Comparison of ENCODE assay signal across 24 cellular contexts in genomic region chr9:15505927-15506326, GRCh38. TPM values are rescaled to one million over a fixed set of nuclear protein-coding genes. Genes with fewer than 3 reads are reported as not detected.
DNase-seq lines count a peak whose midpoint lies in the region; ATAC-seq and TF ChIP-seq lines count a peak whose summit lies in the region.
"Had no signal": no experiment of that assay in that cellular context is flagged by ENCODE, and none has a peak within 500 bp of the region (broad histone marks: within the 10 kb centered on the region; RNA-seq: fewer than 3 reads in every experiment).

No MANE protein-coding gene starts in this region.

- POLR2A ChIA-PET in CD8-positive, alpha-beta T cell (lab: Charles Lee) = interaction anchor here (1.1 kb wide), 1 partner anchor 47 kb away, joined by 3 read pairs; the partner anchor contains the start of gene CCDC171

- no peak overlapping the region for H3K4me3 ChIP-seq in CD8-positive, alpha-beta T cell (ENCODE audit: low read depth, low read length)
- H3K4me3 ChIP-seq in NB4 (ENCODE audit: low read depth, low read length) (no peak overlapping the region), choroid plexus epithelial cell (ENCODE audit: low read depth, low read length) (no peak overlapping the region), body of pancreas (no peak overlapping the region)
- H3K4me3 ChIP-seq: esophagus muscularis mucosa, gastroesophageal sphincter, K562, smooth muscle cell had no signal

- no peaks in the 10 kb centered on the region for H3K27me3 Mint-ChIP-seq in CD8-positive, alpha-beta T cell (ENCODE audit: low read depth)
- H3K27me3 Mint-ChIP-seq: activated CD4-positive, alpha-beta T cell treated with anti-CD3 and anti-CD28 coated beads, Interleukin-2, amount 10 ng/mL, durations not matched to agents 7 days and 5 days had no signal

- peak in 1 of 7 experiments; percentile 26 for DNase-seq in CD8-positive, alpha-beta T cell
- peak; percentile 53 for DNase-seq in NB4 (ENCODE audit: low read depth)
- DNase-seq in choroid plexus epithelial cell (ENCODE audit: low read depth) = no peak
- DNase-seq in ACHN = no peak
- DNase-seq in COLO829 (ENCODE audit: low spot score) = no peak
- no peak for DNase-seq in body of pancreas
- DNase-seq in stimulated activated effector memory CD8-positive, alpha-beta T cell treated with anti-CD3 and anti-CD28 coated beads, Interleukin-12 subunit alpha, Interleukin-12 subunit beta, amount 100 ng/mL, for 72 hours (ENCODE audit: low spot score in 2 of 2) = no peak
- DNase-seq: activated CD4-positive, alpha-beta T cell treated with anti-CD3 and anti-CD28 coated beads, Interleukin-2, amount 10 ng/mL, durations not matched to agents 7 days and 5 days; activated CD8-positive, alpha-beta memory T cell treated with anti-CD3 and anti-CD28 coated beads, Interleukin-2, amount 50 U/mL, for 4 hours; activated gamma-delta T cell treated with Interleukin-2 at 50 U/mL for 16 hours; anterior cingulate cortex; DMS 273 treated with DMSO at 0.1 percent for 48 hours; effector CD4-positive, alpha-beta T cell; GF-D8; NCI-H774; stimulated activated CD4-positive, alpha-beta T cell treated with anti-CD3 and anti-CD28 coated beads, Interleukin-4, amount 100 ng/mL, for 24 hours; T1000 had no signal

- CTCF ChIA-PET in CD8-positive, alpha-beta T cell (lab: Charles Lee) = interaction anchor here (0.5 to 1.3 kb wide), 3 partner anchors 11 to 28 kb away, joined by 3 to 4 read pairs (median 3); no protein-coding TSS in a partner anchor

- H3K9me3 ChIP-seq in CD8-positive, alpha-beta T cell (ENCODE audit: low read length) = no peaks in the 10 kb centered on the region
- H3K9me3 ChIP-seq in body of pancreas = no peaks in the 10 kb centered on the region
- H3K9me3 ChIP-seq: esophagus muscularis mucosa, gastroesophageal sphincter had no signal

- H3K9me3 Mint-ChIP-seq in CD8-positive, alpha-beta T cell = no peaks in the 10 kb centered on the region
- no peaks in the 10 kb centered on the region for H3K9me3 Mint-ChIP-seq in stimulated activated effector memory CD8-positive, alpha-beta T cell treated with anti-CD3 and anti-CD28 coated beads, Interleukin-12 subunit alpha, Interleukin-12 subunit beta, amount 100 ng/mL, for 72 hours
- H3K9me3 Mint-ChIP-seq: activated CD4-positive, alpha-beta T cell treated with anti-CD3 and anti-CD28 coated beads, Interleukin-2, amount 10 ng/mL, durations not matched to agents 7 days and 5 days had no signal

- H3K27ac ChIP-seq in CD8-positive, alpha-beta T cell (ENCODE audit: low read depth, low read length) = no peak overlapping the region
- H3K27ac ChIP-seq in body of pancreas = no peak overlapping the region
- H3K27ac ChIP-seq: esophagus muscularis mucosa, gastroesophageal sphincter, RWPE1 had no signal

- H3K4me1 Mint-ChIP-seq in CD8-positive, alpha-beta T cell (ENCODE audit: low read depth) = peaks cover 70% of the 10 kb centered on the region
- peaks cover 53% of the 10 kb centered on the region for H3K4me1 Mint-ChIP-seq in stimulated activated effector memory CD8-positive, alpha-beta T cell treated with anti-CD3 and anti-CD28 coated beads, Interleukin-12 subunit alpha, Interleukin-12 subunit beta, amount 100 ng/mL, for 72 hours

- intact Hi-C loops in CD8-positive, alpha-beta T cell (cut with DNase I, micrococcal nuclease) = loop anchor here in 1 of 2 experiments (5.0 kb wide), 1 partner anchor 34 kb away; no protein-coding TSS in a partner anchor
- intact Hi-C loops in body of pancreas (cut with DNase I) = no loop called here

- peaks cover 26% of the 10 kb centered on the region for H3K36me3 ChIP-seq in CD8-positive, alpha-beta T cell (ENCODE audit: insufficient read depth, low read length)
- H3K36me3 ChIP-seq in body of pancreas (replicated peaks in 1 of 2; ENCODE audit: insufficient read depth in 1 of 2, low read depth in 2 of 2) = no peaks in the 10 kb centered on the region

- no peak for TF ChIP-seq CTCF in CD8-positive, alpha-beta T cell (IDR thresholded peaks at IDR 0.05)
- peak; percentile 15; the same call in 1 of the 2 replicates for TF ChIP-seq CTCF in GM12874 (IDR thresholded peaks at IDR 0.05; ENCODE audit: insufficient read depth, low read depth, low read length)
- TF ChIP-seq CTCF in NB4 (IDR thresholded peaks at IDR 0.05; ENCODE audit: low read depth, low read length) = peak; percentile 18
- TF ChIP-seq CTCF in choroid plexus epithelial cell (conservative IDR thresholded peaks at IDR 0.05; ENCODE audit: low read depth, low read length) = peak; percentile 7
- TF ChIP-seq CTCF in body of pancreas (IDR thresholded peaks at IDR 0.05) = no peak

- 88 to 90% methylated on average over 3 of the region's 3 CpGs for WGBS in body of pancreas, 2 donors

- H3K4me1 ChIP-seq in CD8-positive, alpha-beta T cell (ENCODE audit: insufficient read depth, low read length) = peaks cover 60% of the 10 kb centered on the region
- H3K4me1 ChIP-seq in body of pancreas = peaks cover 11% of the 10 kb centered on the region

- H3K27ac Mint-ChIP-seq in CD8-positive, alpha-beta T cell = peak overlapping the region; percentile 1
- no peak overlapping the region for H3K27ac Mint-ChIP-seq in stimulated activated effector memory CD8-positive, alpha-beta T cell treated with anti-CD3 and anti-CD28 coated beads, Interleukin-12 subunit alpha, Interleukin-12 subunit beta, amount 100 ng/mL, for 72 hours
- H3K27ac Mint-ChIP-seq: activated CD4-positive, alpha-beta T cell treated with anti-CD3 and anti-CD28 coated beads, Interleukin-2, amount 10 ng/mL, durations not matched to agents 7 days and 5 days had no signal

- in situ Hi-C loops in ACHN (cut with HindIII; ENCODE audit: low pct_ligation_motif_present, low pct_unique_long_range_greater_than_20kb, low sequenced_read_pairs) = no loop called here

- H3K27me3 ChIP-seq in CD8-positive, alpha-beta T cell (ENCODE audit: insufficient read depth, low read length) = no peaks in the 10 kb centered on the region
- H3K27me3 ChIP-seq in body of pancreas = no peaks in the 10 kb centered on the region
- H3K27me3 ChIP-seq: esophagus muscularis mucosa, gastroesophageal sphincter had no signal

- ATAC-seq in CD8-positive, alpha-beta T cell = no peak
- no peak for ATAC-seq in body of pancreas
- ATAC-seq in stimulated activated effector memory CD8-positive, alpha-beta T cell treated with anti-CD3 and anti-CD28 coated beads, Interleukin-12 subunit alpha, Interleukin-12 subunit beta, amount 100 ng/mL, for 72 hours = no peak
- ATAC-seq: gastroesophageal sphincter, K562, SK-N-SH treated with all-trans-retinoic acid at 6 μM for 48 hours had no signal

- H3K4me3 Mint-ChIP-seq in CD8-positive, alpha-beta T cell = no peak overlapping the region
- no peak overlapping the region for H3K4me3 Mint-ChIP-seq in stimulated activated effector memory CD8-positive, alpha-beta T cell treated with anti-CD3 and anti-CD28 coated beads, Interleukin-12 subunit alpha, Interleukin-12 subunit beta, amount 100 ng/mL, for 72 hours
- H3K4me3 Mint-ChIP-seq: activated CD4-positive, alpha-beta T cell treated with anti-CD3 and anti-CD28 coated beads, Interleukin-2, amount 10 ng/mL, durations not matched to agents 7 days and 5 days had no signal

- TF ChIP-seq POLR2A in NB4 (IDR thresholded peaks at IDR 0.05; ENCODE audit: extremely low read depth, insufficient read length) = no peak
- no peak for TF ChIP-seq POLR2A in body of pancreas (IDR thresholded peaks at IDR 0.05)

- H3K36me3 Mint-ChIP-seq in CD8-positive, alpha-beta T cell = peaks cover 68% of the 10 kb centered on the region
- H3K36me3 Mint-ChIP-seq in stimulated activated effector memory CD8-positive, alpha-beta T cell treated with anti-CD3 and anti-CD28 coated beads, Interleukin-12 subunit alpha, Interleukin-12 subunit beta, amount 100 ng/mL, for 72 hours = peaks cover 100% of the 10 kb centered on the region

RNA-seq across cellular contexts. Expression of gene PSIP1, which starts 4.8 kb away (rescaled TPM):
- 10 to 100 TPM; 93.5 to 96.0 TPM for total RNA-seq in CD8-positive, alpha-beta T cell
- 10 to 100 TPM; 21.5 to 25.7 TPM for total RNA-seq in body of pancreas

RNA-seq across cellular contexts. Expression of gene CCDC171, which starts 46.9 kb away (rescaled TPM):
- 1 to 10 TPM; 1.1 to 1.7 TPM for total RNA-seq in CD8-positive, alpha-beta T cell
- 1 to 10 TPM; 2.3 to 4.7 TPM for total RNA-seq in body of pancreas

Comparison
In these comparisons a context has a peak if more than half of its experiments do, and no peak if none do; other contexts are left out.
1. CTCF ChIP-seq: peak in GM12874 (single experiment), NB4 (single experiment) and choroid plexus epithelial cell (single experiment); none in CD8-positive, alpha-beta T cell (single experiment) and body of pancreas (0 of 7).